Comparison of ENCODE assay signal across 17 cellular contexts in the genomic region with DNA sequence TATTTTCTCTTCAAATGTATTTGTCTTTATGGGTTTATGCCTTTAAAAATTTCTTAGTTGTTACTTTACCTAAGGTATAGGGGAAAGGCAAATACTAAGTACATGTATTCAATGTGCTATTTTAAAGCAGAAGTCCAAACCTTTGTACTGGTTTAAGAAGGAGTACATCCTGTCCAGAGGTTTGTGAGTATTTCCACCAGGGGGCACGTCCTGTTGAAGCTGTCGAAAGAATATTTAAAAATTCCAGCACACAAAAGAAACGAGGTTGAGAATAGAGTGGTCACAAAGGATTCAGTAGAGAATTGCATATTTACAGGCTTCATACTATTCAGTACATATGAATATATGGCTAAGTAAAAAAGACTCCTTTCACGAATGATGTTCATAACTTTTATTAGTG. TPM values are rescaled to one million over a fixed set of nuclear protein-coding genes. Genes with fewer than 3 reads are reported as not detected.
DNase-seq lines count a peak whose midpoint lies in the region; ATAC-seq and TF ChIP-seq lines count a peak whose summit lies in the region.
"Had no signal": no experiment of that assay in that cellular context is flagged by ENCODE, and none has a peak within 500 bp of the region (broad histone marks: within the 10 kb centered on the region; RNA-seq: fewer than 3 reads in every experiment).

No MANE protein-coding gene starts in this region.

- H3K9ac ChIP-seq in smooth muscle cell (ENCODE audit: low read depth), result no peak overlapping the region

- H3K4me2 ChIP-seq in smooth muscle cell, result no peak overlapping the region

- no peak overlapping the region for H2AFZ ChIP-seq in smooth muscle cell (ENCODE audit: low read depth)

- no peak overlapping the region for H3K27ac ChIP-seq in smooth muscle cell (ENCODE audit: low read depth)
- H3K27ac ChIP-seq: breast epithelium, epithelial cell of prostate, lower lobe of right lung, testis had no signal

- no peaks in the 10 kb centered on the region for H3K27me3 ChIP-seq in smooth muscle cell (ENCODE audit: low read depth)
- H3K27me3 ChIP-seq: breast epithelium, MG63, testis had no signal

- H3K4me3 ChIP-seq in epithelial cell of esophagus (ENCODE audit: low read length), result no peak overlapping the region
- no peak overlapping the region for H3K4me3 ChIP-seq in smooth muscle cell
- H3K4me3 ChIP-seq: breast epithelium, lower lobe of right lung, MG63, testis had no signal

- no peaks in the 10 kb centered on the region for H3K36me3 ChIP-seq in smooth muscle cell (ENCODE audit: low read depth)
- H3K36me3 ChIP-seq: breast epithelium had no signal

- peaks cover 56% of the 10 kb centered on the region for H3K79me2 ChIP-seq in smooth muscle cell (ENCODE audit: low read depth)

- 94% methylated on average over 4 of the region's 4 CpGs for WGBS in smooth muscle cell (ENCODE audit: low lambda C conversion rate)

- ATAC-seq in GM18907 (IDR thresholded peaks at IDR 0.05; ENCODE audit: unreplicated experiment), result no peak
- ATAC-seq: lower lobe of right lung had no signal

- TF ChIP-seq CTCF in epithelial cell of esophagus (IDR thresholded peaks at IDR 0.05; ENCODE audit: insufficient read depth, low read depth, low read length, missing control alignments) (peak; percentile 20), smooth muscle cell (IDR thresholded peaks at IDR 0.05; ENCODE audit: borderline replicate concordance, insufficient read depth, poor library complexity, severe bottlenecking) (peak; percentile 6)

- peaks cover 67% of the 10 kb centered on the region for H4K20me1 ChIP-seq in smooth muscle cell (ENCODE audit: low read depth)

- H3K9me3 ChIP-seq in smooth muscle cell (replicated peaks; ENCODE audit: low read depth), result no peaks in the 10 kb centered on the region
- H3K9me3 ChIP-seq: testis had no signal

- H3F3A ChIP-seq in smooth muscle cell (ENCODE audit: low read depth), result no peaks in the 10 kb centered on the region

- DNase-seq in SIG-M5 treated with dmso at 0.1 percent for 504 hours (lab: John Stamatoyannopoulos, UW; ENCODE audit: unreplicated experiment) (peak; percentile 12), SIG-M5 (lab: John Stamatoyannopoulos, UW) (no peak), RKO (ENCODE audit: low spot score) (peak; percentile 13), epithelial cell of esophagus (ENCODE audit: low read depth) (peak; percentile 15), smooth muscle cell (lab: John Stamatoyannopoulos, UW; ENCODE audit: unreplicated experiment) (no peak), NCI-H1694 (lab: John Stamatoyannopoulos, UW) (no peak), NCI-H1436 (lab: John Stamatoyannopoulos, UW) (no peak)
- DNase-seq: activated CD4-positive, alpha-beta memory T cell treated with anti-CD3 and anti-CD28 coated beads for 36 hours; lower lobe of right lung; MG63; NCI-H345; occipital lobe; RPMI8226; testis had no signal

- no peaks in the 10 kb centered on the region for H3K4me1 ChIP-seq in smooth muscle cell (ENCODE audit: low read depth)
- H3K4me1 ChIP-seq: breast epithelium, lower lobe of right lung, testis had no signal

RNA-seq across cellular contexts. Expression of a gene that starts 59.8 kb away (rescaled TPM):
- total RNA-seq in smooth muscle cell, result 47.6 and 53.5 TPM in 2 replicates
- 36.8 and 39.3 TPM in 2 replicates for polyA plus RNA-seq in smooth muscle cell

Comparison
In these comparisons a context has a peak if more than half of its experiments do, and no peak if none do; other contexts are left out.
1. DNase-seq: peak in SIG-M5 treated with dmso at 0.1 percent for 504 hours (single experiment), RKO (single experiment) and epithelial cell of esophagus (single experiment); none in SIG-M5 (single experiment), smooth muscle cell (single experiment), NCI-H1694 (single experiment) and NCI-H1436 (single experiment).